Comparison of ENCODE assay signal across 15 cellular contexts in the genomic region with DNA sequence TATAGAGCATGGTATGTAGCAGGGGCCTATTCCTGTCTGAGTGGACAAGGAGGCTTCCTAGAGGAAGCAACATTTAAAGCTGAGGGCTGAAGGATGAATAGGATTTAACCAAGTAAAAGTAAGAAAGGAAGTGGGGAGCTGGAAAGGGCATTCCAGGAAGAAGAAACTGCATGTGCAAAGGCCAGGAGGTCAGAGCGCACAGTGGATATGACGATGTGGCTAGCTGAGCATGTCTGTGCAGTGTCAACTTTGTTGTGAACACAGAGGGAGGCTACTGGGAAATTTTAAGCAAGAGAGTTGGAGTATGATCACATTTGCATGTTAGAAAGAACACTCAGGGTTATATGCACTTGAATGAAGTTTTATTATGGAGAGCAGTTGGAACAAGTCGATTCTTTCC. TPM values are rescaled to one million over a fixed set of nuclear protein-coding genes. Genes with fewer than 3 reads are reported as not detected.
DNase-seq lines count a peak whose midpoint lies in the region; ATAC-seq, FAIRE-seq and TF ChIP-seq lines count a peak whose summit lies in the region.
"Had no signal": no experiment of that assay in that cellular context is flagged by ENCODE, and none has a peak within 500 bp of the region (broad histone marks: within the 10 kb centered on the region; RNA-seq: fewer than 3 reads in every experiment).

No MANE protein-coding gene starts in this region.

- TF ChIP-seq CTCF in HepG2 (CRISPR knock-in tag; IDR thresholded peaks at IDR 0.05) = no peak
- no peak for TF ChIP-seq CTCF in right lobe of liver (IDR thresholded peaks at IDR 0.05)
- no peak for TF ChIP-seq CTCF in vagina (IDR thresholded peaks at IDR 0.05)

- no peak for ATAC-seq in HepG2
- ATAC-seq in right lobe of liver = no peak
- ATAC-seq in naive thymus-derived CD4-positive, alpha-beta T cell = no peak
- ATAC-seq: WTC11 had no signal

- H3K27me3 ChIP-seq in HepG2 (ENCODE audit: control insufficient read depth in 1 of 2, insufficient read depth in 2 of 2, low read length in 2 of 2) (no peaks in the 10 kb centered on the region), right lobe of liver (no peaks in the 10 kb centered on the region), vagina (no peaks in the 10 kb centered on the region), small intestine (ENCODE audit: control insufficient read depth in 2 of 2, insufficient read depth in 2 of 2, low read length in 2 of 2) (no peaks in the 10 kb centered on the region)
- H3K27me3 ChIP-seq in naive thymus-derived CD4-positive, alpha-beta T cell (ENCODE audit: control insufficient read depth in 2 of 2, insufficient read depth in 2 of 2, low read length in 2 of 2) = no peaks in the 10 kb centered on the region
- H3K27me3 ChIP-seq: testis had no signal

- no peak for DNase-seq in HepG2 (ENCODE audit: low spot score)
- DNase-seq in right lobe of liver = no peak
- DNase-seq in dermis microvascular lymphatic vessel endothelial cell (ENCODE audit: low read depth in 2 of 2) = peak; percentile 23 to 48
- no peak for DNase-seq in naive thymus-derived CD4-positive, alpha-beta T cell
- DNase-seq in vagina (ENCODE audit: extremely low spot score in 2 of 2) = no peak
- no peak for DNase-seq in NCI-H748 treated with DMSO at 0.1 percent for 48 hours (lab: John Stamatoyannopoulos, UW)
- no peak for DNase-seq in DMS153 (lab: John Stamatoyannopoulos, UW)
- no peak for DNase-seq in small intestine
- DNase-seq: NCI-H187 treated with DMSO at 0.1 percent for 48 hours, NCI-H510A treated with DMSO at 0.1 percent for 48 hours, testis had no signal

- in situ Hi-C loops in HepG2 (cut with HindIII; ENCODE audit: extremely low pct_ligation_motif_present, low pct_unique_long_range_greater_than_20kb) = no loop called here

- no peaks in the 10 kb centered on the region for H4K20me1 ChIP-seq in HepG2 (ENCODE audit: insufficient read depth, low read length)

- FAIRE-seq in HepG2 (lab: Jason Lieb, UNC) = no peak
- no peak for FAIRE-seq in small intestine (lab: Jason Lieb, UNC)
- FAIRE-seq: GM19239, islet of Langerhans had no signal

- peaks cover 26 to 71% (median 52%) of the 10 kb centered on the region in 7 donors for H3K4me1 Mint-ChIP-seq in naive thymus-derived CD4-positive, alpha-beta T cell

- H3K9me3 Mint-ChIP-seq in naive thymus-derived CD4-positive, alpha-beta T cell = peaks cover 0 to 2% (median 0%) of the 10 kb centered on the region in 11 donors
- H3K9me3 Mint-ChIP-seq: WTC11 had no signal

- H2AFZ ChIP-seq in HepG2 (ENCODE audit: low read length) = no peak overlapping the region
- H2AFZ ChIP-seq: parathyroid adenoma had no signal

- H3K4me2 ChIP-seq in HepG2 (ENCODE audit: low read depth, low read length) = no peak overlapping the region

- TF ChIP-seq RAD21 in HepG2 (CRISPR knock-in tag; IDR thresholded peaks at IDR 0.05) = no peak

- H3K27me3 Mint-ChIP-seq in naive thymus-derived CD4-positive, alpha-beta T cell = no peaks in the 10 kb centered on the region

- H3K27ac ChIP-seq in HepG2 (ENCODE audit: extremely low read length, insufficient read depth, low read length) (no peak overlapping the region), right lobe of liver (no peak overlapping the region), vagina (peak overlapping the region; percentile 88), small intestine (ENCODE audit: low read depth in 1 of 2, low read length in 1 of 2) (peak overlapping the region in 1 of 2 donors; percentile 11)
- H3K27ac ChIP-seq in naive thymus-derived CD4-positive, alpha-beta T cell (ENCODE audit: low read depth, low read length) = no peak overlapping the region
- H3K27ac ChIP-seq: parathyroid adenoma, testis had no signal

- no peaks in the 10 kb centered on the region for H3K9me3 ChIP-seq in HepG2 (ENCODE audit: low read length)
- H3K9me3 ChIP-seq in right lobe of liver = no peaks in the 10 kb centered on the region
- no peaks in the 10 kb centered on the region for H3K9me3 ChIP-seq in naive thymus-derived CD4-positive, alpha-beta T cell (ENCODE audit: control insufficient read depth in 2 of 3, low read length in 3 of 3)
- H3K9me3 ChIP-seq in vagina = no peaks in the 10 kb centered on the region
- H3K9me3 ChIP-seq in small intestine (ENCODE audit: control insufficient read depth, low read depth) = no peaks in the 10 kb centered on the region
- H3K9me3 ChIP-seq: testis had no signal

- peak overlapping the region in 5 of 10 donors; percentile 2 to 71 (median 32) for H3K4me3 Mint-ChIP-seq in naive thymus-derived CD4-positive, alpha-beta T cell
- H3K4me3 Mint-ChIP-seq: WTC11 had no signal

- TF ChIP-seq POLR2A in HepG2 (IDR thresholded peaks at IDR 0.05; ENCODE audit: insufficient read depth in 1 of 2, low read depth in 2 of 2, low read length in 2 of 2) = no peak
- TF ChIP-seq POLR2A in right lobe of liver (IDR thresholded peaks at IDR 0.05) = no peak
- TF ChIP-seq POLR2A in vagina (IDR thresholded peaks at IDR 0.05) = no peak

- peak overlapping the region; percentile 51 to 92 (median 78) for H3K27ac Mint-ChIP-seq in naive thymus-derived CD4-positive, alpha-beta T cell
- H3K27ac Mint-ChIP-seq: WTC11 had no signal

- CTCF ChIA-PET in HepG2 (lab: Yijun Ruan, JAX; ENCODE audit: low intra/inter-chr PET ratio, low total read pairs) = no interaction called here
- CTCF ChIA-PET in naive thymus-derived CD4-positive, alpha-beta T cell (lab: Charles Lee) = no interaction called here

- POLR2A ChIA-PET in HepG2 (lab: Yijun Ruan, JAX) = no interaction called here
- POLR2A ChIA-PET in naive thymus-derived CD4-positive, alpha-beta T cell (lab: Charles Lee) = interaction anchor here (0.9 kb wide), 1 partner anchor 28 kb away, joined by 3 read pairs; a partner anchor contains a TSS

- H3K4me3 ChIP-seq in HepG2 (replicated peaks in 1 of 3; ENCODE audit: insufficient read depth in 1 of 3, low read depth in 2 of 3, low read length in 3 of 3) (no peak overlapping the region), right lobe of liver (no peak overlapping the region), vagina (no peak overlapping the region), small intestine (ENCODE audit: low read depth in 1 of 2, low read length in 2 of 2) (no peak overlapping the region)
- no peak overlapping the region for H3K4me3 ChIP-seq in naive thymus-derived CD4-positive, alpha-beta T cell (ENCODE audit: low read length)
- H3K4me3 ChIP-seq: testis had no signal

- peaks cover 91% of the 10 kb centered on the region for H3K4me1 ChIP-seq in HepG2 (ENCODE audit: insufficient read depth, low read length)
- H3K4me1 ChIP-seq in right lobe of liver = peaks cover 0 to 28% (median 9%) of the 10 kb centered on the region in 4 donors
- peaks cover 27 to 34% of the 10 kb centered on the region in 2 donors for H3K4me1 ChIP-seq in naive thymus-derived CD4-positive, alpha-beta T cell (ENCODE audit: control insufficient read depth in 2 of 2, insufficient read depth in 2 of 2, low read length in 2 of 2)
- peaks cover 72% of the 10 kb centered on the region for H3K4me1 ChIP-seq in vagina
- peaks cover 4 to 13% of the 10 kb centered on the region in 2 donors for H3K4me1 ChIP-seq in small intestine (ENCODE audit: control insufficient read depth in 2 of 2, insufficient read depth in 1 of 2, low read depth in 1 of 2, low read length in 1 of 2)

- H3K36me3 Mint-ChIP-seq in naive thymus-derived CD4-positive, alpha-beta T cell = peaks cover 0 to 29% (median 0%) of the 10 kb centered on the region in 5 donors
- H3K36me3 Mint-ChIP-seq: WTC11 had no signal

- no TSS peak for BruUV-seq in HepG2 (replicated peaks; lab: Mats Ljungman, UMichigan)

- WGBS in HepG2 (ENCODE audit: low lambda C conversion rate) = 27% methylated on average over 3 of the region's 3 CpGs
- 43% methylated on average over 3 of the region's 3 CpGs for WGBS in right lobe of liver (ENCODE audit: insufficient coverage, low coverage, low lambda C conversion rate, missing lambda C conversion rate)
- WGBS in small intestine, 3 donors = 65 to 72% (median 68%) methylated on average over 3 of the region's 3 CpGs

- H3K9ac ChIP-seq in HepG2 (ENCODE audit: insufficient read depth, low read depth, low read length) = no peak overlapping the region
- H3K9ac ChIP-seq: parathyroid adenoma had no signal

- TF ChIP-seq EP300 in HepG2 (IDR thresholded peaks at IDR 0.05; ENCODE audit: low read depth in 2 of 2, low read length in 2 of 2) = no peak
- TF ChIP-seq EP300 in HepG2 (CRISPR knock-in tag; IDR thresholded peaks at IDR 0.05; ENCODE audit: borderline replicate concordance) = no peak

- no peaks in the 10 kb centered on the region for H3K79me2 ChIP-seq in HepG2 (ENCODE audit: insufficient read depth, low read length)
- H3K79me2 ChIP-seq: parathyroid adenoma had no signal

- no peaks in the 10 kb centered on the region for H3K36me3 ChIP-seq in HepG2 (replicated peaks in 1 of 2; ENCODE audit: control insufficient read depth in 1 of 2, insufficient read depth in 2 of 2, low read length in 2 of 2)
- H3K36me3 ChIP-seq in right lobe of liver = no peaks in the 10 kb centered on the region
- no peaks in the 10 kb centered on the region for H3K36me3 ChIP-seq in naive thymus-derived CD4-positive, alpha-beta T cell (ENCODE audit: control insufficient read depth in 2 of 3, insufficient read depth in 3 of 3, low read length in 3 of 3)
- H3K36me3 ChIP-seq in vagina = no peaks in the 10 kb centered on the region
- no peaks in the 10 kb centered on the region for H3K36me3 ChIP-seq in small intestine (ENCODE audit: control insufficient read depth in 2 of 2, insufficient read depth in 2 of 2, low read length in 2 of 2)

- intact Hi-C loops in HepG2 (cut with micrococcal nuclease; ENCODE audit: unreplicated experiment) = no loop called here
- intact Hi-C loops in right lobe of liver (cut with DNase I) = no loop called here
- intact Hi-C loops in naive thymus-derived CD4-positive, alpha-beta T cell (cut with micrococcal nuclease) = loop anchor here (10.0 kb wide), 3 partner anchors 132 to 268 kb away; a partner anchor contains a TSS
- intact Hi-C loops in vagina (cut with DNase I) = loop anchor here (10.0 kb wide), 1 partner anchor 72 kb away; no protein-coding TSS in a partner anchor

RNA-seq across cellular contexts. Expression of a gene that starts 28.6 kb away (rescaled TPM):
- total RNA-seq in HepG2 (2016; rRNA removed; fragmentation: Illumina TruSeq; extraction: Trizol) (13.3 and 22.3 TPM in 2 replicates), right lobe of liver (100 to 1,000 TPM in 3 of 6 experiments, 10 to 100 TPM in 2, 1 to 10 TPM in 1; 9.3 to 116 (median 88.1) TPM), dermis microvascular lymphatic vessel endothelial cell (43.4 and 72.7 TPM in 2 replicates), vagina (275 TPM)
- total RNA-seq in HepG2 (2016; cell fraction: cytosol; rRNA removed; fragmentation: Illumina TruSeq; extraction: Trizol; ENCODE audit: low read depth) = 2.7 and 3.4 TPM in 2 replicates
- 10.4 and 25.4 TPM in 2 replicates for total RNA-seq in HepG2 (2016; cell fraction: insoluble cytoplasmic fraction; rRNA removed; fragmentation: Illumina TruSeq; extraction: Trizol)
- 7.5 and 8.4 TPM in 2 replicates for total RNA-seq in HepG2 (2016; cell fraction: membrane; rRNA removed; fragmentation: Illumina TruSeq; extraction: Trizol)
- total RNA-seq in HepG2 (2016; cell fraction: nucleus; rRNA removed; fragmentation: Illumina TruSeq; extraction: Trizol) = 37.1 and 40.6 TPM in 2 replicates
- polyA plus RNA-seq in HepG2 (2011; rRNA removed) (18.2 and 28.1 TPM in 2 replicates), small intestine (10 to 100 TPM; 47.4 to 82.2 (median 50.3) TPM)
- polyA plus RNA-seq in HepG2 (2011; cell fraction: cytosol; rRNA removed) = 17.8 and 19.2 TPM in 2 replicates
- polyA plus RNA-seq in HepG2 (2011; cell fraction: nucleus; rRNA removed) = 39.8 and 53.6 TPM in 2 replicates
- polyA plus RNA-seq in HepG2 (2012) = 16.3 and 31.3 TPM in 2 replicates
- polyA plus RNA-seq in HepG2 (2016; cell fraction: cytosol; fragmentation: Illumina TruSeq; extraction: Trizol; ENCODE audit: low read depth) = 2.5 and 2.8 TPM in 2 replicates
- polyA plus RNA-seq in HepG2 (2016; cell fraction: insoluble cytoplasmic fraction; fragmentation: Illumina TruSeq; extraction: Trizol; ENCODE audit: low read depth) = 14.8 and 19.3 TPM in 2 replicates
- 6.0 and 6.6 TPM in 2 replicates for polyA plus RNA-seq in HepG2 (2016; cell fraction: membrane; fragmentation: Illumina TruSeq; extraction: Trizol; ENCODE audit: low read depth)
- polyA plus RNA-seq in HepG2 (2016; cell fraction: nucleus; fragmentation: Illumina TruSeq; extraction: Trizol; ENCODE audit: insufficient read depth, low read depth) = 56.1 and 62.3 TPM in 2 replicates
- 7.3 and 24.3 TPM in 2 replicates for polyA minus RNA-seq in HepG2 (2011; rRNA and poly(A)+ RNA removed; ENCODE audit: low replicate concordance)
- 19.3 and 24.3 TPM in 2 replicates for polyA minus RNA-seq in HepG2 (2011; cell fraction: cytosol; rRNA and poly(A)+ RNA removed)
- polyA minus RNA-seq in HepG2 (2011; cell fraction: nucleus; rRNA and poly(A)+ RNA removed) = 34.6 and 67.8 TPM in 2 replicates
- 1,000 to 10,000 TPM in 2 of 5 experiments, 10 to 100 TPM in 3; 17.9 to 1,362 (median 41.2) TPM for total RNA-seq in naive thymus-derived CD4-positive, alpha-beta T cell
- 10 to 100 TPM; 21.9 to 30.1 TPM for polyA plus RNA-seq in naive thymus-derived CD4-positive, alpha-beta T cell

Comparison
In these comparisons a context has a peak if more than half of its experiments do, and no peak if none do; other contexts are left out.
1. DNase-seq: peak in dermis microvascular lymphatic vessel endothelial cell (2 of 2); none in HepG2 (single experiment), right lobe of liver (0 of 3), naive thymus-derived CD4-positive, alpha-beta T cell (0 of 9), vagina (0 of 2), NCI-H748 treated with DMSO at 0.1 percent for 48 hours (single experiment), DMS153 (single experiment) and small intestine (single experiment).
2. intact Hi-C loops: an anchor here in naive thymus-derived CD4-positive, alpha-beta T cell (10.0 kb wide) and vagina (10.0 kb wide); none called in HepG2 and right lobe of liver.